1 cellular context compared by ENCODE assay signal in genomic region chr1:93801471-93801870, GRCh38.
TF ChIP-seq lines count a peak whose summit lies in the region.

No MANE protein-coding gene starts in this region.

TF ChIP-seq in HepG2, 621 proteins besides CTCF, POLR2A, EP300 and RAD21 (continued from another document and continues in another):
- no peak for TF ChIP-seq ZNF879 (CRISPR knock-in tag; IDR thresholded peaks at IDR 0.05)
- TF ChIP-seq ZBTB38 (CRISPR knock-in tag; IDR thresholded peaks at IDR 0.05) = no peak
- peak; percentile 60 for TF ChIP-seq MED1 (CRISPR knock-in tag; IDR thresholded peaks at IDR 0.05)
- peak; percentile 53; the same call in 1 of the 2 replicates for TF ChIP-seq MIER3 (CRISPR knock-in tag; IDR thresholded peaks at IDR 0.05; ENCODE audit: borderline replicate concordance)
- TF ChIP-seq SALL1 (CRISPR knock-in tag; IDR thresholded peaks at IDR 0.05) = peak; percentile 68; the same call in 1 of the 2 replicates
- TF ChIP-seq AHDC1 (CRISPR knock-in tag; IDR thresholded peaks at IDR 0.05; ENCODE audit: borderline replicate concordance) = peak; percentile 81; the same call in 1 of the 2 replicates
- no peak for TF ChIP-seq BHLHE40 (IDR thresholded peaks at IDR 0.05; ENCODE audit: low read length)
- peak; percentile 72; the same call in 1 of the 2 replicates for TF ChIP-seq ZNF331 (CRISPR knock-in tag; IDR thresholded peaks at IDR 0.05)
- 0 out of 2 replicates have a peak, but pooled peaks have one; percentile 26 for TF ChIP-seq RCOR2 (CRISPR knock-in tag; IDR thresholded peaks at IDR 0.05)
- TF ChIP-seq SOX5 (CRISPR knock-in tag; IDR thresholded peaks at IDR 0.05; ENCODE audit: borderline replicate concordance) = peak; percentile 84; the same call in 1 of the 2 replicates
- TF ChIP-seq ZMYM3 (CRISPR knock-in tag; IDR thresholded peaks at IDR 0.05) = peak; percentile 65
- TF ChIP-seq ZHX1 (CRISPR knock-in tag; IDR thresholded peaks at IDR 0.05; ENCODE audit: low read depth) = 0 out of 2 replicates have a peak, but pooled peaks have one; percentile 34
- no peak for TF ChIP-seq ZNF18 (CRISPR knock-in tag; IDR thresholded peaks at IDR 0.05; ENCODE audit: insufficient replicate concordance)
- peak; percentile 90 for TF ChIP-seq ARID5B (CRISPR knock-in tag; IDR thresholded peaks at IDR 0.05)
- TF ChIP-seq FOXP1 (IDR thresholded peaks at IDR 0.05) = 0 out of 2 replicates have a peak, but pooled peaks have one; percentile 6
- peak; percentile 83 for TF ChIP-seq FOXP1 (CRISPR knock-in tag; IDR thresholded peaks at IDR 0.05)
- no peak for TF ChIP-seq LCORL (IDR thresholded peaks at IDR 0.05)
- TF ChIP-seq LCORL (CRISPR knock-in tag; IDR thresholded peaks at IDR 0.05) = peak; percentile 32; the same call in 1 of the 2 replicates
- TF ChIP-seq NR2F6 (IDR thresholded peaks at IDR 0.05) = no peak
- TF ChIP-seq NR2F6 (CRISPR knock-in tag; IDR thresholded peaks at IDR 0.05) = 0 out of 2 replicates have a peak, but pooled peaks have one; percentile 9
- peak; percentile 72; the same call in 1 of the 2 replicates for TF ChIP-seq POGZ (CRISPR knock-in tag; IDR thresholded peaks at IDR 0.05)
- no peak for TF ChIP-seq FOXA1 (IDR thresholded peaks at IDR 0.05)
- TF ChIP-seq FOXA1 (CRISPR knock-in tag; IDR thresholded peaks at IDR 0.05) = peak; percentile 63
- peak; percentile 28; the same call in 1 of the 2 replicates for TF ChIP-seq FOXO1 (CRISPR knock-in tag; IDR thresholded peaks at IDR 0.05)
- no peak for TF ChIP-seq PPARG (CRISPR knock-in tag; conservative IDR thresholded peaks at IDR 0.05)
- TF ChIP-seq FOXP4 (CRISPR knock-in tag; IDR thresholded peaks at IDR 0.05) = peak; percentile 83
- peak; percentile 36; the same call in 1 of the 2 replicates for TF ChIP-seq TFAP4 (IDR thresholded peaks at IDR 0.05; ENCODE audit: borderline replicate concordance, low read depth)
- peak; percentile 36; the same call in 1 of the 2 replicates for TF ChIP-seq RARA (CRISPR knock-in tag; IDR thresholded peaks at IDR 0.05)
- no peak for TF ChIP-seq ZNF746 (CRISPR knock-in tag; IDR thresholded peaks at IDR 0.05)
- TF ChIP-seq RXRB (CRISPR knock-in tag; IDR thresholded peaks at IDR 0.05; ENCODE audit: borderline replicate concordance) = 0 out of 2 replicates have a peak, but pooled peaks have one; percentile 12
- TF ChIP-seq ZFP36L1 (CRISPR knock-in tag; IDR thresholded peaks at IDR 0.05) = peak; percentile 62; the same call in 1 of the 2 replicates
- TF ChIP-seq MTA3 (CRISPR knock-in tag; IDR thresholded peaks at IDR 0.05) = no peak
- TF ChIP-seq ZNF770 (CRISPR knock-in tag; IDR thresholded peaks at IDR 0.05) = peak; percentile 87
- peak; percentile 45; the same call in 1 of the 2 replicates for TF ChIP-seq NCOA2 (CRISPR knock-in tag; IDR thresholded peaks at IDR 0.05)
- TF ChIP-seq ISL2 (CRISPR knock-in tag; IDR thresholded peaks at IDR 0.05) = peak; percentile 65; the same call in 1 of the 2 replicates
- 0 out of 2 replicates have a peak, but pooled peaks have one; percentile 29 for TF ChIP-seq ZNF264 (CRISPR knock-in tag; IDR thresholded peaks at IDR 0.05)
- TF ChIP-seq NCOR1 (IDR thresholded peaks at IDR 0.05; ENCODE audit: borderline replicate concordance, low read length) = peak; percentile 83
- TF ChIP-seq BRCA1 (CRISPR knock-in tag; IDR thresholded peaks at IDR 0.05) = no peak
- peak; percentile 69; the same call in 1 of the 2 replicates for TF ChIP-seq FOXJ3 (CRISPR knock-in tag; IDR thresholded peaks at IDR 0.05; ENCODE audit: borderline replicate concordance)
- peak; percentile 70; the same call in 1 of the 2 replicates for TF ChIP-seq HOMEZ (CRISPR knock-in tag; IDR thresholded peaks at IDR 0.05; ENCODE audit: low read depth)
- TF ChIP-seq ZNF441 (CRISPR knock-in tag; IDR thresholded peaks at IDR 0.05; ENCODE audit: borderline replicate concordance) = peak; percentile 42; the same call in 1 of the 2 replicates
- TF ChIP-seq HDAC2 (CRISPR knock-in tag; IDR thresholded peaks at IDR 0.05) = 0 out of 2 replicates have a peak, but pooled peaks have one; percentile 39
